17 cellular contexts compared by ENCODE assay signal in the genomic region with DNA sequence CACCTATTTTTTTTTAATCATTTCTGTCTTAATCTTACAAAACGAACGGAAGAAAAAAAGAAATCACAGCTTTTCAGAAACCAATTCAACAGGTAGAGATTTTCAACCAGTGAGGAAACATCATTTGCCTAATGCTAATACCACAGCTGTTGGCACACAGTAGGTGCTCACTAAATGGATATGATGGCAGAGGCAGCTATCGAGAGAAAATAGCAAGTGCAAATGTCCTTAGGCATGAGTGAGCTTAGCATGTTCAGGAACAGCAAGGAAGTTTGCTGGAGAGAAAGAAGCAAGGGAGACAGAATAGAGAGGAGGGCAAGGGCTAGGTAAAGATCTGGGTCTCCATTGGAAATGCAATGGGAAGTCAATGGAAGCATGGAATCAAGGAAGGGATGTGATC.
"Had no signal": no experiment of that assay in that cellular context is flagged by ENCODE, and none has a peak within 500 bp of the region (broad histone marks: within the 10 kb centered on the region; RNA-seq: fewer than 3 reads in every experiment).

No MANE protein-coding gene starts in this region.

- ATAC-seq: natural killer cell treated with Interleukin-12 subunit alpha and Interleukin-12 subunit beta and Interleukin-15 and Interleukin-18, amount 100 ng/mL, for 72 hours had no signal

- H3K4me1 Mint-ChIP-seq: brain had no signal

- H3K27me3 Mint-ChIP-seq: brain; natural killer cell treated with Interleukin-12 subunit alpha and Interleukin-12 subunit beta and Interleukin-15 and Interleukin-18, amount 100 ng/mL, for 72 hours; stimulated activated naive CD8-positive, alpha-beta T cell treated with anti-CD3 and anti-CD28 coated beads, Interleukin-15, Interleukin-2, amounts not matched to agents 100 ng/mL and 50 ng/mL, for 24 hours had no signal

- H3K27ac Mint-ChIP-seq: activated T-helper 2 cell treated with anti-CD3 and anti-CD28 coated beads, Interferon-gamma antibody, Interleukin-2, Interleukin-4, amounts not matched to agents 10 μg/mL and 5 μg/mL and 100 μg/mL, durations not matched to agents 14 hours and 24 hours and 36 hours; brain; natural killer cell treated with Interleukin-12 subunit alpha and Interleukin-12 subunit beta and Interleukin-15 and Interleukin-18, amount 100 ng/mL, for 72 hours had no signal

- H3K9me3 Mint-ChIP-seq: activated T-helper 2 cell treated with anti-CD3 and anti-CD28 coated beads, Interferon-gamma antibody, Interleukin-2, Interleukin-4, amounts not matched to agents 10 μg/mL and 5 μg/mL and 100 μg/mL, durations not matched to agents 14 hours and 24 hours and 36 hours; brain; natural killer cell treated with Interleukin-12 subunit alpha and Interleukin-12 subunit beta and Interleukin-15 and Interleukin-18, amount 100 ng/mL, for 72 hours; stimulated activated naive CD8-positive, alpha-beta T cell treated with anti-CD3 and anti-CD28 coated beads, Interleukin-15, Interleukin-2, amounts not matched to agents 100 ng/mL and 50 ng/mL, for 24 hours had no signal

- H3K4me3 Mint-ChIP-seq: brain; natural killer cell treated with Interleukin-12 subunit alpha and Interleukin-12 subunit beta and Interleukin-15 and Interleukin-18, amount 100 ng/mL, for 72 hours; stimulated activated naive CD8-positive, alpha-beta T cell treated with anti-CD3 and anti-CD28 coated beads, Interleukin-15, Interleukin-2, amounts not matched to agents 100 ng/mL and 50 ng/mL, for 24 hours had no signal

- DNase-seq: activated CD4-positive, alpha-beta T cell treated with anti-CD3 and anti-CD28 coated beads for 1 hour; activated CD4-positive, alpha-beta T cell treated with anti-CD3 and anti-CD28 coated beads, Interleukin-2, amount 50 U/mL, for 1 hour; activated naive CD4-positive, alpha-beta T cell; activated T-cell treated with anti-CD3 and anti-CD28 coated beads, Interleukin-2, amount 50 U/mL, for 1 hour; aorta; erythroblast; kidney glomerular epithelial cell; left ventricle myocardium inferior; midbrain; ovary; right cardiac atrium; stimulated activated CD4-positive, alpha-beta T cell treated with anti-CD3 and anti-CD28 coated beads, Interleukin-1b, Interleukin-23, amount 100 ng/mL, for 48 hours; T-helper 1 cell had no signal
